40 cellular contexts compared by ENCODE assay signal in genomic region chr3:158278187-158278586, GRCh38.
"Had no signal": no experiment of that assay in that cellular context is flagged by ENCODE, and none has a peak within 500 bp of the region (broad histone marks: within the 10 kb centered on the region; RNA-seq: fewer than 3 reads in every experiment).

No MANE protein-coding gene starts in this region.

- FAIRE-seq: astrocyte, bronchial epithelial cell had no signal

- H3K4me3 Mint-ChIP-seq: activated naive CD4-positive, alpha-beta T cell treated with anti-CD3 and anti-CD28 coated beads for 36 hours; activated naive CD4-positive, alpha-beta T cell treated with anti-CD3 and anti-CD28 coated beads, Interleukin-2, amount 10 ng/mL, durations not matched to agents 7 days and 5 days; activated naive CD4-positive, alpha-beta T cell treated with anti-CD3 and anti-CD28 coated beads, Interleukin-2, amount 50 U/mL, for 24 hours; activated naive CD8-positive, alpha-beta T cell; activated naive CD8-positive, alpha-beta T cell treated with anti-CD3 and anti-CD28 coated beads for 36 hours; activated naive CD8-positive, alpha-beta T cell treated with anti-CD3 and anti-CD28 coated beads, Interleukin-2, amount 10 ng/mL, durations not matched to agents 7 days and 5 days; activated naive CD8-positive, alpha-beta T cell treated with anti-CD3 and anti-CD28 coated beads, Interleukin-2, amount 50 U/mL, for 24 hours; activated T-cell treated with anti-CD3 and anti-CD28 coated beads, Interleukin-2, amount 50 U/mL, for 24 hours; activated T-cell treated with anti-CD3 and anti-CD28 coated beads, Interleukin-2, amount 50 U/mL, for 4 hours; activated T-cell treated with anti-CD3 and anti-CD28 coated beads, Interleukin-2, amount 50 U/mL, for 72 hours; activated T-helper 1 cell treated with anti-CD3 and anti-CD28 coated beads, Interleukin-12 subunit alpha, Interleukin-12 subunit beta, Interleukin-2, Interleukin-4 antibody, amounts not matched to agents 30 ng/mL and 10 ng/mL and 1 ng/mL, durations not matched to agents 14 hours and 24 hours and 36 hours; activated T-helper 17 cell treated with anti-CD3 and anti-CD28 coated beads, Interleukin-2, amount 50 U/mL, for 72 hours; brain; central memory CD8-positive, alpha-beta T cell had no signal

- H3K9me3 Mint-ChIP-seq: activated naive CD4-positive, alpha-beta T cell treated with anti-CD3 and anti-CD28 coated beads, Interleukin-2, amount 10 ng/mL, durations not matched to agents 7 days and 5 days; activated T-helper 1 cell treated with anti-CD3 and anti-CD28 coated beads, Interleukin-12 subunit alpha, Interleukin-12 subunit beta, Interleukin-2, Interleukin-4 antibody, amounts not matched to agents 30 ng/mL and 10 ng/mL and 1 ng/mL, durations not matched to agents 14 hours and 24 hours and 36 hours; central memory CD8-positive, alpha-beta T cell had no signal

- H3K27ac ChIP-seq: adrenal gland, ascending aorta, body of pancreas, brain microvascular endothelial cell, breast epithelium, cardiac muscle cell had no signal

- H3K4me3 ChIP-seq: adrenal gland, ascending aorta, body of pancreas, breast epithelium, cardiac muscle cell had no signal

- H3K4me1 Mint-ChIP-seq: activated naive CD4-positive, alpha-beta T cell treated with anti-CD3 and anti-CD28 coated beads, Interleukin-2, amount 10 ng/mL, durations not matched to agents 7 days and 5 days; activated naive CD4-positive, alpha-beta T cell treated with anti-CD3 and anti-CD28 coated beads, Interleukin-2, amount 50 U/mL, for 24 hours; activated naive CD8-positive, alpha-beta T cell treated with anti-CD3 and anti-CD28 coated beads for 36 hours; activated naive CD8-positive, alpha-beta T cell treated with anti-CD3 and anti-CD28 coated beads, Interleukin-2, amount 10 ng/mL, durations not matched to agents 7 days and 5 days; activated naive CD8-positive, alpha-beta T cell treated with anti-CD3 and anti-CD28 coated beads, Interleukin-2, amount 50 U/mL, for 24 hours; activated T-helper 17 cell treated with anti-CD3 and anti-CD28 coated beads, Interleukin-2, amount 50 U/mL, for 72 hours; brain had no signal

- H3K36me3 ChIP-seq: adrenal gland, brain microvascular endothelial cell, breast epithelium, cardiac muscle cell had no signal

- H3K27me3 Mint-ChIP-seq: activated naive CD4-positive, alpha-beta T cell treated with anti-CD3 and anti-CD28 coated beads, Interleukin-2, amount 10 ng/mL, durations not matched to agents 7 days and 5 days; activated naive CD4-positive, alpha-beta T cell treated with anti-CD3 and anti-CD28 coated beads, Interleukin-2, amount 50 U/mL, for 24 hours; activated naive CD8-positive, alpha-beta T cell; activated naive CD8-positive, alpha-beta T cell treated with anti-CD3 and anti-CD28 coated beads for 36 hours; activated naive CD8-positive, alpha-beta T cell treated with anti-CD3 and anti-CD28 coated beads, Interleukin-2, amount 10 ng/mL, durations not matched to agents 7 days and 5 days; activated naive CD8-positive, alpha-beta T cell treated with anti-CD3 and anti-CD28 coated beads, Interleukin-2, amount 50 U/mL, for 24 hours; activated T-cell treated with anti-CD3 and anti-CD28 coated beads, Interleukin-2, amount 50 U/mL, for 24 hours; activated T-helper 17 cell treated with anti-CD3 and anti-CD28 coated beads, Interleukin-2, amount 50 U/mL, for 72 hours; brain; central memory CD8-positive, alpha-beta T cell had no signal

- H3K27ac Mint-ChIP-seq: activated naive CD4-positive, alpha-beta T cell treated with anti-CD3 and anti-CD28 coated beads for 36 hours; activated naive CD4-positive, alpha-beta T cell treated with anti-CD3 and anti-CD28 coated beads, Interleukin-2, amount 10 ng/mL, durations not matched to agents 7 days and 5 days; activated naive CD4-positive, alpha-beta T cell treated with anti-CD3 and anti-CD28 coated beads, Interleukin-2, amount 50 U/mL, for 24 hours; activated naive CD4-positive, alpha-beta T cell treated with anti-CD3 and anti-CD28 coated beads, Interleukin-2, amount 50 U/mL, for 72 hours; activated naive CD8-positive, alpha-beta T cell; activated naive CD8-positive, alpha-beta T cell treated with anti-CD3 and anti-CD28 coated beads for 36 hours; activated naive CD8-positive, alpha-beta T cell treated with anti-CD3 and anti-CD28 coated beads, Interleukin-2, amount 10 ng/mL, durations not matched to agents 7 days and 5 days; activated naive CD8-positive, alpha-beta T cell treated with anti-CD3 and anti-CD28 coated beads, Interleukin-2, amount 50 U/mL, for 24 hours; activated T-cell treated with anti-CD3 and anti-CD28 coated beads, Interleukin-2, amount 50 U/mL, for 24 hours; activated T-cell treated with anti-CD3 and anti-CD28 coated beads, Interleukin-2, amount 50 U/mL, for 72 hours; activated T-helper 1 cell treated with anti-CD3 and anti-CD28 coated beads, Interleukin-12 subunit alpha, Interleukin-12 subunit beta, Interleukin-2, Interleukin-4 antibody, amounts not matched to agents 30 ng/mL and 10 ng/mL and 1 ng/mL, durations not matched to agents 14 hours and 24 hours and 36 hours; activated T-helper 17 cell treated with anti-CD3 and anti-CD28 coated beads, Interleukin-2, amount 50 U/mL, for 72 hours; activated T-helper 2 cell treated with anti-CD3 and anti-CD28 coated beads, Interferon-gamma antibody, Interleukin-2, Interleukin-4, amounts not matched to agents 10 μg/mL and 5 μg/mL and 100 μg/mL, durations not matched to agents 14 hours and 24 hours and 36 hours; brain had no signal

- DNase-seq: activated effector memory CD4-positive, alpha-beta T cell treated with anti-CD3 and anti-CD28 coated beads, Interleukin-2, amount 50 U/mL, for 16 hours; activated effector memory CD4-positive, alpha-beta T cell treated with Interleukin-2 at 50 U/mL for 16 hours; activated gamma-delta T cell; activated gamma-delta T cell treated with Interleukin-2 at 50 U/mL for 16 hours; activated naive CD4-positive, alpha-beta T cell; activated naive CD4-positive, alpha-beta T cell treated with anti-CD3 and anti-CD28 coated beads for 36 hours; activated naive CD4-positive, alpha-beta T cell treated with anti-CD3 and anti-CD28 coated beads, Interleukin-2, amount 10 ng/mL, durations not matched to agents 7 days and 5 days; activated naive CD4-positive, alpha-beta T cell treated with anti-CD3 and anti-CD28 coated beads, Interleukin-2, amount 50 U/mL, for 16 hours; activated naive CD4-positive, alpha-beta T cell treated with Interleukin-2 at 50 U/mL for 16 hours; activated naive CD8-positive, alpha-beta T cell treated with anti-CD3 and anti-CD28 coated beads for 36 hours; activated naive CD8-positive, alpha-beta T cell treated with anti-CD3 and anti-CD28 coated beads, Interleukin-2, amount 10 ng/mL, durations not matched to agents 7 days and 5 days; activated naive CD8-positive, alpha-beta T cell treated with anti-CD3 and anti-CD28 coated beads, Interleukin-2, amount 50 U/mL, for 24 hours; activated T-cell treated with anti-CD3 and anti-CD28 coated beads, Interleukin-2, amount 50 U/mL, for 1 hour; activated T-cell treated with anti-CD3 and anti-CD28 coated beads, Interleukin-2, amount 50 U/mL, for 24 hours; activated T-cell treated with anti-CD3 and anti-CD28 coated beads, Interleukin-2, amount 50 U/mL, for 4 hours; activated T-cell treated with anti-CD3 and anti-CD28 coated beads, Interleukin-2, amount 50 U/mL, for 48 hours; activated T-cell treated with anti-CD3 and anti-CD28 coated beads, Interleukin-2, amount 50 U/mL, for 72 hours; adrenal gland; amniotic stem cell; amygdala; anterior cingulate cortex; aorta; body of pancreas; brain microvascular endothelial cell; caudate nucleus; central memory CD4-positive, alpha-beta T cell; cerebellar nuclear complex had no signal

- H3K9me3 ChIP-seq: adrenal gland, ascending aorta, body of pancreas, breast epithelium had no signal

- H3K4me1 ChIP-seq: adrenal gland, ascending aorta, body of pancreas, breast epithelium had no signal

- ATAC-seq: activated naive CD4-positive, alpha-beta T cell treated with anti-CD3 and anti-CD28 coated beads, Interleukin-2, amount 50 U/mL, for 72 hours; activated naive CD8-positive, alpha-beta T cell treated with anti-CD3 and anti-CD28 coated beads, Interleukin-2, amount 50 U/mL, for 24 hours; activated T-cell treated with anti-CD3 and anti-CD28 coated beads, Interleukin-2, amount 50 U/mL, for 4 hours; activated T-cell treated with anti-CD3 and anti-CD28 coated beads, Interleukin-2, amount 50 U/mL, for 72 hours; activated T-helper 17 cell treated with anti-CD3 and anti-CD28 coated beads, Interleukin-2, amount 50 U/mL, for 72 hours; body of pancreas had no signal

- H3K27me3 ChIP-seq: adrenal gland, ascending aorta, body of pancreas, brain microvascular endothelial cell, breast epithelium, cardiac muscle cell had no signal
